ENCODE assay signal across 9 cellular contexts in the genomic region with DNA sequence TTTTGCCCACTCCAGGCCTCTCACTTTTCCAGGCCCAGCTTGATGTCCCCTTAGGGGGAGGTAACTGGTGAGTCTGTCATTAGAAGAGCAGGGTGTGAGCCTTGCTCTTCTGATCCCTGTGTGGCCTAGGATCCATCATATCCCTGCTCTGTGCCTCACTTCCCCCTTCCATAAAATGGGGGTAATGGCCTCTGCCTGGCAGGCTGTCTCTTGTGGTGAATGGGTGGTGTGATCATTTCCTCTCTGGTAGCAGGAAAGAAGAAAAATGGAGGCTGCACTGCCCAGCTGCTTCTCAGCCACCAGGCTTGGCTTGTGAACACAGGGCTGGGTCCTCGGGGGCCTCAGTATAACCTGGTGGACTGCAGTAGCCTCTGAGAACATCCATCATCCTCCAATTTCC. TPM values are rescaled to one million over a fixed set of nuclear protein-coding genes. Genes with fewer than 3 reads are reported as not detected.
DNase-seq lines count a peak whose midpoint lies in the region; ATAC-seq and TF ChIP-seq lines count a peak whose summit lies in the region.
"Had no signal": no experiment of that assay in that cellular context is flagged by ENCODE, and none has a peak within 500 bp of the region (broad histone marks: within the 10 kb centered on the region; RNA-seq: fewer than 3 reads in every experiment).

No MANE protein-coding gene starts in this region.

- H3K27me3 ChIP-seq in Peyer's patch (no peaks in the 10 kb centered on the region), fibroblast of lung (ENCODE audit: control insufficient read depth, insufficient read depth, low read length) (no peaks in the 10 kb centered on the region)

- no peak overlapping the region for H2AFZ ChIP-seq in fibroblast of lung (ENCODE audit: low read length)
- H2AFZ ChIP-seq: PC-9 had no signal

- no peaks in the 10 kb centered on the region for H3K36me3 ChIP-seq in Peyer's patch
- peaks cover 15% of the 10 kb centered on the region for H3K36me3 ChIP-seq in fibroblast of lung (ENCODE audit: control insufficient read depth, insufficient read depth, low read length)

- ATAC-seq in HG02678 (IDR thresholded peaks at IDR 0.05; ENCODE audit: unreplicated experiment) (no peak), HG02870 (IDR thresholded peaks at IDR 0.05; ENCODE audit: unreplicated experiment) (no peak), GM18858 (IDR thresholded peaks at IDR 0.05; ENCODE audit: unreplicated experiment) (no peak)

- H3K9ac ChIP-seq in fibroblast of lung (ENCODE audit: insufficient read depth, low read length), result peak overlapping the region; percentile 51

- H3K79me2 ChIP-seq in fibroblast of lung (ENCODE audit: control insufficient read depth, insufficient read depth, low read length), result peaks cover 94% of the 10 kb centered on the region

- no peak for TF ChIP-seq POLR2A in Peyer's patch (IDR thresholded peaks at IDR 0.05)

- H3K4me2 ChIP-seq in fibroblast of lung (ENCODE audit: extremely low read depth, insufficient read depth, low read length), result peak overlapping the region; percentile 97

- peak overlapping the region; percentile 11 to 94 (median 42) for H3K27ac ChIP-seq in Peyer's patch
- peak overlapping the region; percentile 85 for H3K27ac ChIP-seq in fibroblast of lung (ENCODE audit: insufficient read depth, low read length)
- H3K27ac ChIP-seq: PC-9 had no signal

- TF ChIP-seq CTCF in Peyer's patch (IDR thresholded peaks at IDR 0.05) (no peak), fibroblast of lung (conservative IDR thresholded peaks at IDR 0.05 in 1 of 2, IDR thresholded peaks at IDR 0.05 in 1 of 2; ENCODE audit: low read depth in 1 of 2, low read length in 2 of 2) (no peak)

- H3K4me3 ChIP-seq in Peyer's patch (peak overlapping the region in 1 of 4 donors; percentile 61), fibroblast of lung (replicated peaks in 1 of 4; ENCODE audit: control extremely low read depth in 1 of 4, insufficient read depth in 1 of 4, low read depth in 3 of 4, low read length in 4 of 4) (peak overlapping the region; percentile 59 to 88 (median 76)), skeletal muscle cell (ENCODE audit: low read depth, low read length) (peak overlapping the region; percentile 39)
- H3K4me3 ChIP-seq: PC-9 had no signal

- DNase-seq in EL, result peak; percentile 32
- DNase-seq in Peyer's patch, result no peak
- no peak for DNase-seq in fibroblast of lung (ENCODE audit: low read depth in 2 of 2)
- DNase-seq in skeletal muscle cell (ENCODE audit: low read depth), result no peak
- DNase-seq in H4 (ENCODE audit: low spot score), result no peak
- DNase-seq: PC-9 had no signal

- H4K20me1 ChIP-seq in fibroblast of lung (ENCODE audit: control insufficient read depth, extremely low read depth, insufficient read depth, low read length), result no peaks in the 10 kb centered on the region

- H3K4me1 ChIP-seq in Peyer's patch, result peaks cover 0 to 65% (median 3%) of the 10 kb centered on the region in 4 donors
- peaks cover 42% of the 10 kb centered on the region for H3K4me1 ChIP-seq in fibroblast of lung (ENCODE audit: control insufficient read depth, extremely low read depth, insufficient read depth, low read length)

- H3K9me3 ChIP-seq in Peyer's patch, result no peaks in the 10 kb centered on the region
- no peaks in the 10 kb centered on the region for H3K9me3 ChIP-seq in fibroblast of lung (ENCODE audit: control insufficient read depth, insufficient read depth, low read depth, low read length)

RNA-seq across cellular contexts. Expression of a gene that starts 5.6 kb away (rescaled TPM):
- total RNA-seq in Peyer's patch (10 to 100 TPM in 3 of 4 donors, 1 to 10 TPM in 1; 3.2 to 33.8 (median 17.4) TPM), fibroblast of lung (28.2 and 42.8 TPM in 2 replicates)
- 26.5 and 43.1 TPM in 2 replicates for polyA plus RNA-seq in fibroblast of lung
- 41.8 and 65.2 TPM in 2 replicates for polyA plus RNA-seq in fibroblast of lung (2012)
- polyA minus RNA-seq in fibroblast of lung (ENCODE audit: low replicate concordance), result 98.5 and 157 TPM in 2 replicates
- total RNA-seq in H4 (2014; rRNA removed; shearing (Covaris generic)), result 3.3 and 3.9 TPM in 2 replicates

RNA-seq across cellular contexts. Expression of a gene that starts 41.5 kb away (rescaled TPM):
- total RNA-seq in Peyer's patch, result 1 to 10 TPM in 3 of 4 donors, not detected in 1; 1.5 to 6.6 (median 2.3) TPM
- total RNA-seq in fibroblast of lung, result 0.26 and 0.33 TPM in 2 replicates
- polyA plus RNA-seq in fibroblast of lung, result 0.12 and 0.24 TPM in 2 replicates
- 0.10 and 0.22 TPM in 2 replicates for polyA plus RNA-seq in fibroblast of lung (2012)
- 0.27 TPM in 1 of 2 replicates, not detected in the other for polyA minus RNA-seq in fibroblast of lung (ENCODE audit: low replicate concordance)
- 2.5 and 2.7 TPM in 2 replicates for total RNA-seq in H4 (2014; rRNA removed; shearing (Covaris generic))
